In the genomic region with DNA sequence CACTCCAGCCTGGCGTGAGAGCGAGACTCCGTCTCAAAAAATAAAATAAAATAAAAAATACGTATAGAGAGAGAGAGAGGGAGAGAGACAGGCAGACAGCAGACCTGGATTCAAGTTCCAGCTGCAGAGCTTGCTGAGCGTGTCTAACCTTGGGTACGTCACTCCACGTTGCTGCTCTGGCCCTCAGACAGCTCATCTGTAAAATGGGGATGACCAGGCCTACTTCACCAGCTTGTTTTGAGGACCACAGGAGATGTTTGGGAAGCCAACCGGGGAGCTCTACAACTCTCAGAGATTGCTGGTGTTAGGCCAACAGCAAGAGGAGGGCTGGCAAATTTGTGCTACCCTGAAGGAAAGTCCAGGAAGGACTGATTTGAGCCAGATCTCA, we compare ENCODE assay signal across 7 cellular contexts. TPM values are rescaled to one million over a fixed set of nuclear protein-coding genes. Genes with fewer than 3 reads are reported as not detected.
DNase-seq lines count a peak whose midpoint lies in the region; ATAC-seq and TF ChIP-seq lines count a peak whose summit lies in the region.

No MANE protein-coding gene starts in this region.

- H3K4me3 Mint-ChIP-seq in activated T-helper 2 cell treated with anti-CD3 and anti-CD28 coated beads, Interferon-gamma antibody, Interleukin-2, Interleukin-4, amounts not matched to agents 10 μg/mL and 5 μg/mL and 100 μg/mL, durations not matched to agents 14 hours and 24 hours and 36 hours (ENCODE audit: low read depth) = peak overlapping the region; percentile 87
- peak overlapping the region; percentile 92 to 97 (median 95) for H3K4me3 Mint-ChIP-seq in immature natural killer cell

- no peak for TF ChIP-seq EP300 in stomach (IDR thresholded peaks at IDR 0.05)

- H3K36me3 Mint-ChIP-seq in activated T-helper 2 cell treated with anti-CD3 and anti-CD28 coated beads, Interferon-gamma antibody, Interleukin-2, Interleukin-4, amounts not matched to agents 10 μg/mL and 5 μg/mL and 100 μg/mL, durations not matched to agents 14 hours and 24 hours and 36 hours (ENCODE audit: low read depth) = peaks cover 33% of the 10 kb centered on the region
- H3K36me3 Mint-ChIP-seq in immature natural killer cell = no peaks in the 10 kb centered on the region

- H3K27ac ChIP-seq in stomach = peak overlapping the region; percentile 69 to 93 (median 88)

- peaks cover 74% of the 10 kb centered on the region for H3K4me1 Mint-ChIP-seq in activated T-helper 2 cell treated with anti-CD3 and anti-CD28 coated beads, Interferon-gamma antibody, Interleukin-2, Interleukin-4, amounts not matched to agents 10 μg/mL and 5 μg/mL and 100 μg/mL, durations not matched to agents 14 hours and 24 hours and 36 hours (ENCODE audit: low read depth)
- peaks cover 52 to 71% of the 10 kb centered on the region in 2 donors for H3K4me1 Mint-ChIP-seq in immature natural killer cell

- H3K36me3 ChIP-seq in stomach = no peaks in the 10 kb centered on the region

- DNase-seq in HS-5 (ENCODE audit: low read depth) (peak; percentile 10), immature natural killer cell (peak in 1 of 3 donors; percentile 11), stomach (no peak), GM10266 (ENCODE audit: extremely low spot score) (no peak), head of caudate nucleus (no peak)
- DNase-seq in activated T-helper 2 cell treated with anti-CD3 and anti-CD28 coated beads, Interferon-gamma antibody, Interleukin-2, Interleukin-4, amounts not matched to agents 10 μg/mL and 5 μg/mL and 100 μg/mL, durations not matched to agents 14 hours and 24 hours and 36 hours (ENCODE audit: low spot score) = no peak

- no peak for ATAC-seq in HG03159 (IDR thresholded peaks at IDR 0.05; ENCODE audit: unreplicated experiment)

- no peak for TF ChIP-seq CTCF in stomach (IDR thresholded peaks at IDR 0.05)
- no peak for TF ChIP-seq CTCF in GM10266 (IDR thresholded peaks at IDR 0.05; ENCODE audit: control insufficient read depth, insufficient read depth, low read depth, missing control alignments)

- peak overlapping the region; percentile 96 for H3K27ac Mint-ChIP-seq in activated T-helper 2 cell treated with anti-CD3 and anti-CD28 coated beads, Interferon-gamma antibody, Interleukin-2, Interleukin-4, amounts not matched to agents 10 μg/mL and 5 μg/mL and 100 μg/mL, durations not matched to agents 14 hours and 24 hours and 36 hours
- H3K27ac Mint-ChIP-seq in immature natural killer cell = peak overlapping the region; percentile 91 to 98 (median 96)

- peak overlapping the region; percentile 80 to 95 (median 84) for H3K4me3 ChIP-seq in stomach

- H3K27me3 Mint-ChIP-seq in activated T-helper 2 cell treated with anti-CD3 and anti-CD28 coated beads, Interferon-gamma antibody, Interleukin-2, Interleukin-4, amounts not matched to agents 10 μg/mL and 5 μg/mL and 100 μg/mL, durations not matched to agents 14 hours and 24 hours and 36 hours (ENCODE audit: low read depth) = no peaks in the 10 kb centered on the region
- H3K27me3 Mint-ChIP-seq in immature natural killer cell (ENCODE audit: low read depth in 3 of 3) = peaks cover 0 to 9% (median 3%) of the 10 kb centered on the region in 3 donors

- TF ChIP-seq POLR2A in stomach (IDR thresholded peaks at IDR 0.05) = no peak

- H3K9me3 Mint-ChIP-seq in activated T-helper 2 cell treated with anti-CD3 and anti-CD28 coated beads, Interferon-gamma antibody, Interleukin-2, Interleukin-4, amounts not matched to agents 10 μg/mL and 5 μg/mL and 100 μg/mL, durations not matched to agents 14 hours and 24 hours and 36 hours = no peaks in the 10 kb centered on the region
- no peaks in the 10 kb centered on the region for H3K9me3 Mint-ChIP-seq in immature natural killer cell

- no peaks in the 10 kb centered on the region for H3K27me3 ChIP-seq in stomach

- intact Hi-C loops in activated T-helper 2 cell treated with anti-CD3 and anti-CD28 coated beads, Interferon-gamma antibody, Interleukin-2, Interleukin-4, amounts not matched to agents 10 μg/mL and 5 μg/mL and 100 μg/mL, durations not matched to agents 14 hours and 24 hours and 36 hours (cut with micrococcal nuclease) = loop anchor here (5.0 kb wide), 1 partner anchor 506 kb away; a partner anchor contains a TSS
- intact Hi-C loops in stomach (cut with DNase I; ENCODE audit: low total_unique reads) (loop anchor here (10.0 kb wide), 1 partner anchor 149 kb away; no protein-coding TSS in a partner anchor), head of caudate nucleus (cut with DNase I) (loop anchor here (10.0 kb wide), 1 partner anchor 189 kb away; no protein-coding TSS in a partner anchor)

- H3K4me1 ChIP-seq in stomach = peaks cover 31 to 54% (median 48%) of the 10 kb centered on the region in 4 donors

- WGBS in stomach, 5 donors = 74 to 83% (median 77%) methylated on average over 8 of the region's 8 CpGs

- no peaks in the 10 kb centered on the region for H3K9me3 ChIP-seq in stomach

RNA-seq across cellular contexts. Expression of a gene that starts 0.5 kb away (rescaled TPM):
- total RNA-seq in activated T-helper 2 cell treated with anti-CD3 and anti-CD28 coated beads, Interferon-gamma antibody, Interleukin-2, Interleukin-4, amounts not matched to agents 10 μg/mL and 5 μg/mL and 100 μg/mL, durations not matched to agents 14 hours and 24 hours and 36 hours = 63.8 and 64.6 TPM in 2 replicates
- polyA plus RNA-seq in immature natural killer cell = 10 to 100 TPM; 19.6 to 37.0 (median 21.8) TPM
- 10 to 100 TPM; 14.8 to 50.7 (median 22.6) TPM for total RNA-seq in stomach
- polyA plus RNA-seq in stomach = 1 to 10 TPM; 4.3 to 9.9 (median 4.3) TPM
